In genomic region chr2:86368181-86368824, GRCh38 we compare ENCODE assay signal across 8 cellular contexts. TPM values are rescaled to one million over a fixed set of nuclear protein-coding genes. Genes with fewer than 3 reads are reported as not detected.
DNase-seq lines count a peak whose midpoint lies in the region; ATAC-seq and TF ChIP-seq lines count a peak whose summit lies in the region.

No MANE protein-coding gene starts in this region.

- H3K4me3 Mint-ChIP-seq in activated T-cell treated with anti-CD3 and anti-CD28 coated beads, Interleukin-2, amount 50 U/mL, for 72 hours = peak overlapping the region; percentile 61 to 71
- peak overlapping the region; percentile 9 for H3K4me3 Mint-ChIP-seq in progenitor cell of endocrine pancreas (ENCODE audit: low read depth)

- TF ChIP-seq CTCF in progenitor cell of endocrine pancreas (IDR thresholded peaks at IDR 0.05; ENCODE audit: unreplicated experiment) = peak; percentile 77

- H3K27ac Mint-ChIP-seq in activated T-cell treated with anti-CD3 and anti-CD28 coated beads, Interleukin-2, amount 50 U/mL, for 72 hours = peak overlapping the region; percentile 5
- H3K27ac Mint-ChIP-seq in progenitor cell of endocrine pancreas = no peak overlapping the region

- peak; percentile 40 for DNase-seq in Ammon's horn (ENCODE audit: low spot score)
- peak; percentile 65 for DNase-seq in GOT3 (lab: John Stamatoyannopoulos, UW)
- DNase-seq in NOMO-1 treated with dmso at 0.1 percent for 144 hours (lab: John Stamatoyannopoulos, UW; ENCODE audit: unreplicated experiment) = peak; percentile 63
- DNase-seq in activated T-cell treated with anti-CD3 and anti-CD28 coated beads, Interleukin-2, amount 50 U/mL, for 72 hours = peak; percentile 37 to 55
- DNase-seq in germinal center (ENCODE audit: low spot score) = peak; percentile 84
- peak; percentile 49 for DNase-seq in progenitor cell of endocrine pancreas (ENCODE audit: low spot score, unreplicated experiment)
- no peak for DNase-seq in NCI-H2196 treated with DMSO at 0.1 percent for 48 hours (lab: John Stamatoyannopoulos, UW; ENCODE audit: unreplicated experiment)

- H3K4me1 Mint-ChIP-seq in activated T-cell treated with anti-CD3 and anti-CD28 coated beads, Interleukin-2, amount 50 U/mL, for 72 hours (ENCODE audit: low read depth) = peaks cover 38% of the 10 kb centered on the region
- peaks cover 15% of the 10 kb centered on the region for H3K4me1 Mint-ChIP-seq in progenitor cell of endocrine pancreas (ENCODE audit: low read depth)

- peaks cover 3 to 9% of the 10 kb centered on the region in 2 donors for H3K9me3 Mint-ChIP-seq in activated T-cell treated with anti-CD3 and anti-CD28 coated beads, Interleukin-2, amount 50 U/mL, for 72 hours
- no peaks in the 10 kb centered on the region for H3K9me3 Mint-ChIP-seq in progenitor cell of endocrine pancreas (ENCODE audit: low read depth)

- ATAC-seq in activated T-cell treated with anti-CD3 and anti-CD28 coated beads, Interleukin-2, amount 50 U/mL, for 72 hours (replicated peaks in 1 of 2) = peak; percentile 71 to 72
- ATAC-seq in HG03108 (IDR thresholded peaks at IDR 0.05; ENCODE audit: unreplicated experiment) = no peak

- peaks cover 7 to 13% of the 10 kb centered on the region in 2 donors for H3K36me3 Mint-ChIP-seq in activated T-cell treated with anti-CD3 and anti-CD28 coated beads, Interleukin-2, amount 50 U/mL, for 72 hours (ENCODE audit: insufficient read depth in 2 of 2)
- H3K36me3 Mint-ChIP-seq in progenitor cell of endocrine pancreas (ENCODE audit: insufficient read depth) = no peaks in the 10 kb centered on the region

- H3K27me3 Mint-ChIP-seq in activated T-cell treated with anti-CD3 and anti-CD28 coated beads, Interleukin-2, amount 50 U/mL, for 72 hours (ENCODE audit: low read depth) = no peaks in the 10 kb centered on the region
- peaks cover 2% of the 10 kb centered on the region for H3K27me3 Mint-ChIP-seq in progenitor cell of endocrine pancreas

RNA-seq across cellular contexts. Expression of gene REEP1, which starts 30.9 kb away (rescaled TPM):
- total RNA-seq in activated T-cell treated with anti-CD3 and anti-CD28 coated beads, Interleukin-2, amount 50 U/mL, for 72 hours = under 1 TPM; 0.38 to 0.63 TPM
- 12.0 and 14.2 TPM in 2 replicates for total RNA-seq in progenitor cell of endocrine pancreas
